In genomic region chr2:239184179-239184578, GRCh38 we compare ENCODE assay signal across 18 cellular contexts.
DNase-seq lines count a peak whose midpoint lies in the region; TF ChIP-seq lines count a peak whose summit lies in the region.
"Had no signal": no experiment of that assay in that cellular context is flagged by ENCODE, and none has a peak within 500 bp of the region (broad histone marks: within the 10 kb centered on the region; RNA-seq: fewer than 3 reads in every experiment).

No MANE protein-coding gene starts in this region.

- peaks cover 1% of the 10 kb centered on the region for H3K4me1 Mint-ChIP-seq in activated CD4-positive, alpha-beta T cell treated with anti-CD3 and anti-CD28 coated beads, Interleukin-2, amount 10 ng/mL, durations not matched to agents 7 days and 5 days
- H3K4me1 Mint-ChIP-seq in H9 (peaks cover 9% of the 10 kb centered on the region in 2 experiments; a peak in 3 of 4 replicates), endodermal cell (peaks cover 12% of the 10 kb centered on the region), osteocyte (ENCODE audit: unreplicated experiment) (no peaks in the 10 kb centered on the region), neural progenitor cell (peaks cover 22% of the 10 kb centered on the region), HFFc6 (ENCODE audit: low read depth) (no peaks in the 10 kb centered on the region)
- H3K4me1 Mint-ChIP-seq: B cell; CD4-positive, CD25-positive, alpha-beta regulatory T cell had no signal

- H3K79me1 ChIP-seq in H9 (ENCODE audit: insufficient read depth, low read depth, low read length, poor library complexity, severe bottlenecking), result no peaks in the 10 kb centered on the region

- no peak overlapping the region for H2BK12ac ChIP-seq in H9 (ENCODE audit: insufficient read length, low read depth, low read length)

- WGBS in H9 (ENCODE audit: extremely low coverage, insufficient read length, low lambda C conversion rate), result no CpG with 5 or more reads among the region's 2 CpGs
- 90 to 100% methylated on average over 1 to 2 of the region's 2 CpGs for WGBS in endodermal cell (ENCODE audit: insufficient coverage in 1 of 2, insufficient read length in 1 of 2), 2 experiments

- no peak overlapping the region for H3K14ac ChIP-seq in H9 (ENCODE audit: insufficient read depth, low read length)

- TF ChIP-seq CTCF in H9 (conservative IDR thresholded peaks at IDR 0.05), result no peak
- no peak for TF ChIP-seq CTCF in endodermal cell (conservative IDR thresholded peaks at IDR 0.05)
- TF ChIP-seq CTCF in osteocyte (IDR thresholded peaks at IDR 0.05), result no peak
- no peak for TF ChIP-seq CTCF in neural progenitor cell (IDR thresholded peaks at IDR 0.05)
- no peak for TF ChIP-seq CTCF in HFFc6 (IDR thresholded peaks at IDR 0.05)

- H4K8ac ChIP-seq in H9 (replicated peaks; ENCODE audit: insufficient read length, low read depth, low read length), result no peak overlapping the region

- no peak overlapping the region for H2BK120ac ChIP-seq in H9 (ENCODE audit: low read depth, low read length, poor library complexity, severe bottlenecking)

- no peak overlapping the region for H3K4me2 ChIP-seq in H9 (ENCODE audit: insufficient read depth, insufficient read length, low read length)
- H3K4me2 ChIP-seq in neural progenitor cell, result no peak overlapping the region
- H3K4me2 ChIP-seq: KMS-11 had no signal

- H3K18ac ChIP-seq in H9 (ENCODE audit: insufficient read length, low read depth, low read length), result no peak overlapping the region

- H3K27ac Mint-ChIP-seq in activated CD4-positive, alpha-beta T cell treated with anti-CD3 and anti-CD28 coated beads, Interleukin-2, amount 10 ng/mL, durations not matched to agents 7 days and 5 days, result no peak overlapping the region
- H3K27ac Mint-ChIP-seq in H9 (no peak overlapping the region), endodermal cell (no peak overlapping the region), osteocyte (ENCODE audit: unreplicated experiment) (no peak overlapping the region), neural progenitor cell (no peak overlapping the region), HFFc6 (no peak overlapping the region)
- H3K27ac Mint-ChIP-seq: B cell had no signal

- H3K4me1 ChIP-seq in H9 (ENCODE audit: insufficient read depth, low read length) (no peaks in the 10 kb centered on the region), endodermal cell (ENCODE audit: control insufficient read depth, insufficient read depth, low read length) (no peaks in the 10 kb centered on the region), neural progenitor cell (peaks cover 8% of the 10 kb centered on the region)
- H3K4me1 ChIP-seq: Caco-2 had no signal

- H2BK15ac ChIP-seq in H9 (ENCODE audit: low read depth, low read length), result no peak overlapping the region

- no peaks in the 10 kb centered on the region for H4K20me1 ChIP-seq in H9 (ENCODE audit: control insufficient read depth, insufficient read depth, insufficient read length)
- peaks cover 15% of the 10 kb centered on the region for H4K20me1 ChIP-seq in neural progenitor cell (ENCODE audit: low read depth)

- no peaks in the 10 kb centered on the region for H3K9me3 Mint-ChIP-seq in activated CD4-positive, alpha-beta T cell treated with anti-CD3 and anti-CD28 coated beads, Interleukin-2, amount 10 ng/mL, durations not matched to agents 7 days and 5 days
- H3K9me3 Mint-ChIP-seq in H9, result no peaks in the 10 kb centered on the region; a peak in 1 of 5 replicates
- peaks cover 6% of the 10 kb centered on the region for H3K9me3 Mint-ChIP-seq in endodermal cell
- H3K9me3 Mint-ChIP-seq in osteocyte (ENCODE audit: unreplicated experiment), result no peaks in the 10 kb centered on the region
- H3K9me3 Mint-ChIP-seq in neural progenitor cell, result no peaks in the 10 kb centered on the region
- no peaks in the 10 kb centered on the region for H3K9me3 Mint-ChIP-seq in HFFc6
- H3K9me3 Mint-ChIP-seq: CD4-positive, CD25-positive, alpha-beta regulatory T cell had no signal

- H3K36me3 ChIP-seq in endodermal cell (ENCODE audit: control insufficient read depth, insufficient read depth, low read length) (peaks cover 12% of the 10 kb centered on the region), neural progenitor cell (peaks cover 4% of the 10 kb centered on the region)

- H2AK5ac ChIP-seq in H9 (ENCODE audit: insufficient read length, low read length), result no peak overlapping the region

- no peaks in the 10 kb centered on the region for H3K27me3 Mint-ChIP-seq in activated CD4-positive, alpha-beta T cell treated with anti-CD3 and anti-CD28 coated beads, Interleukin-2, amount 10 ng/mL, durations not matched to agents 7 days and 5 days
- no peaks in the 10 kb centered on the region; the same call in 1 of the 2 replicates for H3K27me3 Mint-ChIP-seq in H9 (ENCODE audit: low read depth)
- no peaks in the 10 kb centered on the region for H3K27me3 Mint-ChIP-seq in endodermal cell (ENCODE audit: insufficient read depth)
- no peaks in the 10 kb centered on the region for H3K27me3 Mint-ChIP-seq in osteocyte (ENCODE audit: unreplicated experiment)
- peaks cover 2% of the 10 kb centered on the region for H3K27me3 Mint-ChIP-seq in neural progenitor cell (ENCODE audit: insufficient read depth, low read depth)
- H3K27me3 Mint-ChIP-seq in HFFc6 (ENCODE audit: insufficient read depth), result no peaks in the 10 kb centered on the region; the same call in 1 of the 2 replicates
- H3K27me3 Mint-ChIP-seq: B cell; CD4-positive, CD25-positive, alpha-beta regulatory T cell had no signal

- H2AFZ ChIP-seq in H9 (ENCODE audit: low read length), result no peak overlapping the region
- H2AFZ ChIP-seq in neural progenitor cell (replicated peaks), result no peak overlapping the region

- no peaks in the 10 kb centered on the region for H3F3A ChIP-seq in neural progenitor cell (ENCODE audit: low read depth)

- no peak overlapping the region for H2BK5ac ChIP-seq in H9 (ENCODE audit: insufficient read length, low read length)

- H3T11ph ChIP-seq in H9 (ENCODE audit: low read length), result no peak overlapping the region

- H3K9ac ChIP-seq in H9 (ENCODE audit: extremely low read depth, insufficient read length, low read length) (no peak overlapping the region), endodermal cell (ENCODE audit: extremely low read depth, low read length, poor library complexity, severe bottlenecking) (no peak overlapping the region), neural progenitor cell (no peak overlapping the region)
- H3K9ac ChIP-seq: KMS-11 had no signal

- H3K23me2 ChIP-seq in H9 (ENCODE audit: insufficient read length, low read depth, low read length, poor library complexity, severe bottlenecking), result no peaks in the 10 kb centered on the region

- H3K27me3 ChIP-seq in H9 (ENCODE audit: insufficient read depth, low read length) (no peaks in the 10 kb centered on the region), endodermal cell (ENCODE audit: control insufficient read depth, insufficient read depth, low read length, poor library complexity, severe bottlenecking) (no peaks in the 10 kb centered on the region), neural progenitor cell (no peaks in the 10 kb centered on the region)

- no peak overlapping the region for H3K4me3 Mint-ChIP-seq in activated CD4-positive, alpha-beta T cell treated with anti-CD3 and anti-CD28 coated beads, Interleukin-2, amount 10 ng/mL, durations not matched to agents 7 days and 5 days
- no peak overlapping the region for H3K4me3 Mint-ChIP-seq in H9
- H3K4me3 Mint-ChIP-seq in endodermal cell, result no peak overlapping the region
- H3K4me3 Mint-ChIP-seq in osteocyte (ENCODE audit: unreplicated experiment), result no peak overlapping the region
- H3K4me3 Mint-ChIP-seq in neural progenitor cell, result no peak overlapping the region
- no peak overlapping the region for H3K4me3 Mint-ChIP-seq in HFFc6
- H3K4me3 Mint-ChIP-seq: B cell; CD4-positive, CD25-positive, alpha-beta regulatory T cell had no signal

- H3K23ac ChIP-seq in H9 (ENCODE audit: insufficient read length, low read depth, low read length), result no peak overlapping the region

- H3K9me3 ChIP-seq in H9 (ENCODE audit: control insufficient read depth, low read depth, low read length), result no peaks in the 10 kb centered on the region
- H3K9me3 ChIP-seq in endodermal cell (ENCODE audit: control insufficient read depth, low read length), result peaks cover 9% of the 10 kb centered on the region
- no peaks in the 10 kb centered on the region for H3K9me3 ChIP-seq in neural progenitor cell (ENCODE audit: low read depth)
- H3K9me3 ChIP-seq: Caco-2 had no signal

- no peak overlapping the region for H3K56ac ChIP-seq in H9 (ENCODE audit: insufficient read length, low read depth, low read length)

- peaks cover 45% of the 10 kb centered on the region for H3K36me3 Mint-ChIP-seq in activated CD4-positive, alpha-beta T cell treated with anti-CD3 and anti-CD28 coated beads, Interleukin-2, amount 10 ng/mL, durations not matched to agents 7 days and 5 days (ENCODE audit: low read depth)
- H3K36me3 Mint-ChIP-seq in H9 (ENCODE audit: insufficient read depth in 1 of 3, low read depth in 3 of 3) (peaks cover 23 to 31% (median 27%) of the 10 kb centered on the region in 3 experiments; a peak in 6 of 7 replicates), endodermal cell (ENCODE audit: low read depth) (peaks cover 43% of the 10 kb centered on the region), osteocyte (ENCODE audit: unreplicated experiment) (peaks cover 15% of the 10 kb centered on the region), neural progenitor cell (peaks cover 25% of the 10 kb centered on the region), HFFc6 (ENCODE audit: low read depth) (peaks cover 8% of the 10 kb centered on the region; the same call in 1 of the 2 replicates)

- CTCF ChIA-PET in activated CD4-positive, alpha-beta T cell treated with anti-CD3 and anti-CD28 coated beads, Interleukin-2, amount 10 ng/mL, durations not matched to agents 7 days and 5 days (lab: Charles Lee), result no interaction called here

- H3K79me2 ChIP-seq in H9 (ENCODE audit: insufficient read depth, low read length) (no peaks in the 10 kb centered on the region), neural progenitor cell (ENCODE audit: low read depth) (no peaks in the 10 kb centered on the region)

- H4K5ac ChIP-seq in H9 (ENCODE audit: insufficient read length, low read depth, low read length), result no peak overlapping the region

- POLR2A ChIA-PET in activated CD4-positive, alpha-beta T cell treated with anti-CD3 and anti-CD28 coated beads, Interleukin-2, amount 10 ng/mL, durations not matched to agents 7 days and 5 days (lab: Charles Lee), result no interaction called here

- H3K4me3 ChIP-seq in endodermal cell (ENCODE audit: low read length) (no peak overlapping the region), neural progenitor cell (no peak overlapping the region)

- H3K4ac ChIP-seq in H9 (ENCODE audit: low read depth, low read length), result no peak overlapping the region

- no peak overlapping the region for H2BK20ac ChIP-seq in H9 (ENCODE audit: low read depth, low read length, poor library complexity, severe bottlenecking)

- H3K27ac ChIP-seq in H9 (ENCODE audit: insufficient read length, low read depth, low read length), result no peak overlapping the region
- H3K27ac ChIP-seq in endodermal cell (ENCODE audit: low read depth, low read length), result no peak overlapping the region
- no peak overlapping the region for H3K27ac ChIP-seq in neural progenitor cell
- H3K27ac ChIP-seq: 22Rv1, KMS-11 had no signal

- peak; percentile 1 for DNase-seq in activated CD4-positive, alpha-beta T cell treated with anti-CD3 and anti-CD28 coated beads, Interleukin-2, amount 10 ng/mL, durations not matched to agents 7 days and 5 days
- no peak for DNase-seq in activated CD4-positive, alpha-beta T cell treated with anti-CD3 and anti-CD28 coated beads for 48 hours
- peak; percentile 14 for DNase-seq in H9
- peak; percentile 13 for DNase-seq in endodermal cell
- peak; percentile 73 for DNase-seq in osteocyte (ENCODE audit: extremely low spot score, unreplicated experiment)
- DNase-seq in neural progenitor cell (ENCODE audit: low spot score), result no peak
- no peak for DNase-seq in HFFc6
- DNase-seq in stimulated activated CD4-positive, alpha-beta T cell treated with anti-CD3 and anti-CD28 coated beads, Interleukin-4, amount 100 ng/mL, for 24 hours, result no peak
- DNase-seq: Caco-2; CD4-positive, CD25-positive, alpha-beta regulatory T cell; DMS153; NCI-H146; NCI-H2081 treated with DMSO at 0.1 percent for 48 hours; NCI-H510A; NCI-H774 had no signal

- H4K91ac ChIP-seq in H9 (ENCODE audit: insufficient read length, low read depth, low read length), result no peak overlapping the region

Comparison
In these comparisons a context has a peak if more than half of its experiments do, and no peak if none do; other contexts are left out.
1. DNase-seq: peak in activated CD4-positive, alpha-beta T cell treated with anti-CD3 and anti-CD28 coated beads, Interleukin-2, amount 10 ng/mL, durations not matched to agents 7 days and 5 days (single experiment), H9 (single experiment), endodermal cell (single experiment) and osteocyte (single experiment); none in activated CD4-positive, alpha-beta T cell treated with anti-CD3 and anti-CD28 coated beads for 48 hours (single experiment), neural progenitor cell (single experiment), HFFc6 (single experiment) and stimulated activated CD4-positive, alpha-beta T cell treated with anti-CD3 and anti-CD28 coated beads, Interleukin-4, amount 100 ng/mL, for 24 hours (single experiment).